ENCODE assay signal across 8 cellular contexts in the genomic region with DNA sequence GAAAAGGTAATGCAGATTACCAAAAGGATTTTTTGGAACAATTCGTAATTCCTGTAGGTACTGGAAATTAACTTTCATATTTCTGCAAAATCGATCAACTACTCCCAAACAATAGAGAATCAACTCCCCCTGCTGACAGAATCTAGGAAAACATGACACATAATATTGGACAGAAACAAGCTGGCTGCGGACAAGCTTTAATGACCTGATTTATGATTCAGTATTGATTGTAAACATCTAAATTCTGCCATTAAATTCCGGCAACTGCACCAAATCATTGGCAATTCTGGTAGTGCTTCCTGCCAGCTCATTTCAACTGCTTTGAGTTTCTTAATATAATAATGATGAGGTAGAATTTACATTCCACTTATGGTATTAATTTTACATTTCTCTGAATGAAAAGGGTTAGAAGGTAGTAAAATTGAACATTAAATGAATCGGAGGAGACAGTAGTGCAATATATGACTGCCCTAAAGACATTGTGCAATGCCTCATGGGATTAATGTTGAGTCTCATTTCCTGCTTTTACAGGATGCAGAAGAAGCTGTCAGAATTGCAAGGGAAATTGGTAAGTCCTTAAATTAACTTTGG.
DNase-seq lines count a peak whose midpoint lies in the region; FAIRE-seq and TF ChIP-seq lines count a peak whose summit lies in the region.

No MANE protein-coding gene starts in this region.

- TF ChIP-seq POLR2A in H54 (IDR thresholded peaks at IDR 0.05; ENCODE audit: low read depth, low read length), result no peak

- peak; percentile 100 for FAIRE-seq in H54 (lab: Jason Lieb, UNC)
- no peak for FAIRE-seq in urothelium cell line (lab: Jason Lieb, UNC)

- no peaks in the 10 kb centered on the region for H3K27me3 ChIP-seq in kidney epithelial cell (ENCODE audit: control insufficient read depth, insufficient read depth, low read length)

- DNase-seq in DMS114 treated with DMSO at 0.1 percent for 48 hours (lab: John Stamatoyannopoulos, UW; ENCODE audit: unreplicated experiment) (peak; percentile 34), H54 (ENCODE audit: insufficient read length, low spot score) (peak; percentile 46), NCI-H2227 treated with DMSO at 0.1 percent for 48 hours (lab: John Stamatoyannopoulos, UW) (peak; percentile 10), astrocyte of the hippocampus (ENCODE audit: low read depth, low spot score) (peak; percentile 71), kidney epithelial cell (ENCODE audit: low read depth) (peak; percentile 10), urothelium cell line (ENCODE audit: low spot score) (peak; percentile 20), middle frontal gyrus (ENCODE audit: extremely low spot score, low spot score) (no peak)
- DNase-seq in stimulated activated CD8-positive, alpha-beta memory T cell treated with anti-CD3 and anti-CD28 coated beads, Interleukin-4, amount 100 ng/mL, for 48 hours, result no peak

- no peak overlapping the region for H3K4me3 ChIP-seq in kidney epithelial cell (ENCODE audit: low read depth, low read length)

- no peaks in the 10 kb centered on the region for H3K36me3 ChIP-seq in kidney epithelial cell (ENCODE audit: control insufficient read depth, insufficient read depth, low read length)

- TF ChIP-seq CTCF in kidney epithelial cell (IDR thresholded peaks at IDR 0.05; ENCODE audit: insufficient read depth, low read length, poor library complexity, severe bottlenecking), result peak; percentile 52

Comparison
In these comparisons a context has a peak if more than half of its experiments do, and no peak if none do; other contexts are left out.
1. DNase-seq: peak in DMS114 treated with DMSO at 0.1 percent for 48 hours (single experiment), H54 (single experiment), NCI-H2227 treated with DMSO at 0.1 percent for 48 hours (single experiment), astrocyte of the hippocampus (single experiment), kidney epithelial cell (single experiment) and urothelium cell line (single experiment); none in middle frontal gyrus (single experiment) and stimulated activated CD8-positive, alpha-beta memory T cell treated with anti-CD3 and anti-CD28 coated beads, Interleukin-4, amount 100 ng/mL, for 48 hours (single experiment).